ENCODE assay signal across 15 cellular contexts in the genomic region with DNA sequence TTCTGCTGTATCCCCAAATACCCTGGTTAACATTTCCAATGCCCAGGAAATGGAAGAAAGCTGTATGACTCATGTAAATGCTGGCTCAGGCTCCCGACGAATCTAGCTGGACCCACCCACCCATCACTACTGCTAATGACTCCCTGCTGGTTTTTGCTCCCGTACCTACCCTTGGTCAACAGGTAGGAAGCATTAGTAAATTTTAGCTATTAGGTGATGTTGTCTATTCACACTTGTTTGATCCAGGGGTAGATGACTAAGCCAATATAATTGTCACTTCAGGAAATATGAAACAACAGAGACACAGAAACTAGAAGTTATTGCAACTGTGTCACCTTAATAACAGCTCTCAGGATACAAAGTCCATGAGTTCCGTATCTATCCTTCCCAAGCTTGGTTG.
DNase-seq lines count a peak whose midpoint lies in the region; FAIRE-seq and TF ChIP-seq lines count a peak whose summit lies in the region.
"Had no signal": no experiment of that assay in that cellular context is flagged by ENCODE, and none has a peak within 500 bp of the region (broad histone marks: within the 10 kb centered on the region; RNA-seq: fewer than 3 reads in every experiment).

No MANE protein-coding gene starts in this region.

- H2AFZ ChIP-seq in ACC112 (ENCODE audit: low read length, unreplicated experiment) = no peak overlapping the region
- H2AFZ ChIP-seq in keratinocyte (ENCODE audit: control insufficient read depth, low read length) = no peak overlapping the region

- H3K4me3 Mint-ChIP-seq in activated naive CD8-positive, alpha-beta T cell treated with anti-CD3 and anti-CD28 coated beads for 36 hours = no peak overlapping the region
- H3K4me3 Mint-ChIP-seq: activated B cell treated with CpG ODN at 0.5 μM for 24 hours; activated CD8-positive, alpha-beta memory T cell treated with anti-CD3 and anti-CD28 coated beads, Interleukin-2, amount 10 ng/mL, durations not matched to agents 7 days and 5 days; activated naive CD4-positive, alpha-beta T cell treated with anti-CD3 and anti-CD28 coated beads, Interleukin-2, amount 10 ng/mL, durations not matched to agents 7 days and 5 days had no signal

- dilution Hi-C loops in keratinocyte (cut with MboI; ENCODE audit: extremely low pct_ligation_motif_present, low sequenced_read_pairs) = no loop called here

- TF ChIP-seq CTCF in astrocyte of the spinal cord (IDR thresholded peaks at IDR 0.05; ENCODE audit: low read depth, low read length) = no peak
- TF ChIP-seq CTCF in keratinocyte (optimal IDR thresholded peaks at IDR 0.05 in 1 of 3, IDR thresholded peaks at IDR 0.05 in 1 of 3, conservative IDR thresholded peaks at IDR 0.05 in 1 of 3; ENCODE audit: extremely low read depth in 1 of 3, insufficient read depth in 2 of 3, low read length in 3 of 3) = no peak
- TF ChIP-seq CTCF in sigmoid colon (IDR thresholded peaks at IDR 0.05) = no peak

- H3K4me3 ChIP-seq in ACC112 (ENCODE audit: low read depth, low read length) = 0 out of 2 replicates have a peak overlapping the region, but pooled peaks have one; percentile 2
- H3K4me3 ChIP-seq in astrocyte of the spinal cord (ENCODE audit: low read depth, low read length) = no peak overlapping the region
- H3K4me3 ChIP-seq in keratinocyte (ENCODE audit: control insufficient read depth in 2 of 3, extremely low read depth in 1 of 3, insufficient read depth in 2 of 3, low read depth in 1 of 3, low read length in 3 of 3) = no peak overlapping the region
- H3K4me3 ChIP-seq in sigmoid colon = no peak overlapping the region
- H3K4me3 ChIP-seq: HAP-1 had no signal

- peaks cover 10% of the 10 kb centered on the region for H3K27me3 Mint-ChIP-seq in activated naive CD8-positive, alpha-beta T cell treated with anti-CD3 and anti-CD28 coated beads for 36 hours

- no peak for TF ChIP-seq EP300 in sigmoid colon (IDR thresholded peaks at IDR 0.05)

- 12 to 58% methylated on average over 4 of the region's 4 CpGs for WGBS in sigmoid colon, 2 donors

- no peaks in the 10 kb centered on the region for H3K36me3 ChIP-seq in ACC112 (ENCODE audit: insufficient read depth, low read length)
- H3K36me3 ChIP-seq in keratinocyte (ENCODE audit: control insufficient read depth in 2 of 2, extremely low read depth in 1 of 2, insufficient read depth in 2 of 2, low read length in 2 of 2) = no peaks in the 10 kb centered on the region
- H3K36me3 ChIP-seq in sigmoid colon = no peaks in the 10 kb centered on the region
- H3K36me3 ChIP-seq: HAP-1 had no signal

- no peak for TF ChIP-seq POLR2A in sigmoid colon (IDR thresholded peaks at IDR 0.05)

- no peak overlapping the region for H3K9ac ChIP-seq in keratinocyte (ENCODE audit: control insufficient read depth, extremely low read depth, insufficient read depth, low read length)

- H3K36me3 Mint-ChIP-seq in activated naive CD8-positive, alpha-beta T cell treated with anti-CD3 and anti-CD28 coated beads for 36 hours = no peaks in the 10 kb centered on the region
- H3K36me3 Mint-ChIP-seq: activated CD8-positive, alpha-beta memory T cell treated with anti-CD3 and anti-CD28 coated beads, Interleukin-2, amount 10 ng/mL, durations not matched to agents 7 days and 5 days; activated naive CD4-positive, alpha-beta T cell treated with anti-CD3 and anti-CD28 coated beads, Interleukin-2, amount 10 ng/mL, durations not matched to agents 7 days and 5 days had no signal

- no peaks in the 10 kb centered on the region for H4K20me1 ChIP-seq in keratinocyte (ENCODE audit: control insufficient read depth, extremely low read depth, insufficient read depth, low read length)

- H3K27ac Mint-ChIP-seq in activated naive CD8-positive, alpha-beta T cell treated with anti-CD3 and anti-CD28 coated beads for 36 hours = no peak overlapping the region
- H3K27ac Mint-ChIP-seq: activated B cell treated with CpG ODN at 0.5 μM for 24 hours; activated CD8-positive, alpha-beta memory T cell treated with anti-CD3 and anti-CD28 coated beads, Interleukin-2, amount 10 ng/mL, durations not matched to agents 7 days and 5 days; activated naive CD4-positive, alpha-beta T cell treated with anti-CD3 and anti-CD28 coated beads, Interleukin-2, amount 10 ng/mL, durations not matched to agents 7 days and 5 days had no signal

- H3K9me3 ChIP-seq in keratinocyte (ENCODE audit: control insufficient read depth, low read depth, low read length) (no peaks in the 10 kb centered on the region), sigmoid colon (no peaks in the 10 kb centered on the region)
- H3K9me3 ChIP-seq: HAP-1 had no signal

- DNase-seq in HTR-8/SVneo (ENCODE audit: insufficient read length, low spot score) (peak; percentile 41), astrocyte of the spinal cord (ENCODE audit: low read depth, low spot score) (peak; percentile 40), keratinocyte (ENCODE audit: low read depth, low spot score) (no peak), sigmoid colon (no peak), NAMALWA (ENCODE audit: low spot score) (no peak)
- no peak for DNase-seq in activated naive CD8-positive, alpha-beta T cell treated with anti-CD3 and anti-CD28 coated beads for 36 hours
- no peak for DNase-seq in activated effector memory CD4-positive, alpha-beta T cell treated with anti-CD3 and anti-CD28 coated beads, Interleukin-2, amount 50 U/mL, for 16 hours
- DNase-seq: activated B cell treated with CpG ODN at 0.5 μM for 24 hours; activated CD8-positive, alpha-beta memory T cell treated with anti-CD3 and anti-CD28 coated beads, Interleukin-2, amount 10 ng/mL, durations not matched to agents 7 days and 5 days; activated naive CD4-positive, alpha-beta T cell treated with anti-CD3 and anti-CD28 coated beads, Interleukin-2, amount 10 ng/mL, durations not matched to agents 7 days and 5 days; DMS 273 treated with DMSO at 0.1 percent for 48 hours; erythroblast; NK-92 treated with Interleukin-12 subunit alpha and Interleukin-12 subunit beta, amount 100 ng/mL, for 24 hours had no signal

- H3K27me3 ChIP-seq in ACC112 (ENCODE audit: insufficient read depth, low read length) = no peaks in the 10 kb centered on the region
- no peaks in the 10 kb centered on the region for H3K27me3 ChIP-seq in keratinocyte (ENCODE audit: control insufficient read depth, extremely low read depth, insufficient read depth, low read length)
- no peaks in the 10 kb centered on the region for H3K27me3 ChIP-seq in sigmoid colon

- peaks cover 2% of the 10 kb centered on the region for H3K4me1 Mint-ChIP-seq in activated naive CD8-positive, alpha-beta T cell treated with anti-CD3 and anti-CD28 coated beads for 36 hours
- H3K4me1 Mint-ChIP-seq: activated B cell treated with CpG ODN at 0.5 μM for 24 hours; activated naive CD4-positive, alpha-beta T cell treated with anti-CD3 and anti-CD28 coated beads, Interleukin-2, amount 10 ng/mL, durations not matched to agents 7 days and 5 days had no signal

- intact Hi-C loops in sigmoid colon (cut with DNase I) = no loop called here

- no peaks in the 10 kb centered on the region for H3K9me1 ChIP-seq in keratinocyte (ENCODE audit: control insufficient read depth, extremely low read depth, insufficient read depth, low read length)

- peak; percentile 90 for FAIRE-seq in HTR-8/SVneo (lab: Jason Lieb, UNC)
- FAIRE-seq in keratinocyte (lab: Jason Lieb, UNC) = peak; percentile 51

- no peak overlapping the region for H3K4me2 ChIP-seq in keratinocyte (ENCODE audit: control insufficient read depth, extremely low read depth, insufficient read depth, low read depth, low read length)

- in situ Hi-C loops in astrocyte of the spinal cord (cut with HindIII; ENCODE audit: low sequenced_read_pairs) = no loop called here

- no peak overlapping the region for H3K27ac ChIP-seq in ACC112 (ENCODE audit: low read depth, low read length)
- H3K27ac ChIP-seq in keratinocyte (ENCODE audit: control insufficient read depth, insufficient read depth, low read length) = no peak overlapping the region
- H3K27ac ChIP-seq in sigmoid colon = no peak overlapping the region

- H3K79me2 ChIP-seq in ACC112 (ENCODE audit: control insufficient read depth, insufficient read depth, low read length, unreplicated experiment) (peaks cover 33% of the 10 kb centered on the region), keratinocyte (ENCODE audit: control insufficient read depth, insufficient read depth, low read length) (no peaks in the 10 kb centered on the region)

- no peaks in the 10 kb centered on the region for H3K9me3 Mint-ChIP-seq in activated naive CD8-positive, alpha-beta T cell treated with anti-CD3 and anti-CD28 coated beads for 36 hours
- H3K9me3 Mint-ChIP-seq: activated B cell treated with CpG ODN at 0.5 μM for 24 hours; activated naive CD4-positive, alpha-beta T cell treated with anti-CD3 and anti-CD28 coated beads, Interleukin-2, amount 10 ng/mL, durations not matched to agents 7 days and 5 days had no signal

- H3K4me1 ChIP-seq in ACC112 (ENCODE audit: control insufficient read depth, insufficient read depth, low read length, unreplicated experiment) (peaks cover 63% of the 10 kb centered on the region), keratinocyte (ENCODE audit: control insufficient read depth, extremely low read depth, insufficient read depth, low read length) (peaks cover 21% of the 10 kb centered on the region), sigmoid colon (peaks cover 0 to 14% (median 6%) of the 10 kb centered on the region in 4 donors)

Comparison
In these comparisons a context has a peak if more than half of its experiments do, and no peak if none do; other contexts are left out.
1. DNase-seq: peak in HTR-8/SVneo (single experiment) and astrocyte of the spinal cord (single experiment); none in keratinocyte (single experiment), activated naive CD8-positive, alpha-beta T cell treated with anti-CD3 and anti-CD28 coated beads for 36 hours (single experiment), sigmoid colon (single experiment), NAMALWA (single experiment) and activated effector memory CD4-positive, alpha-beta T cell treated with anti-CD3 and anti-CD28 coated beads, Interleukin-2, amount 50 U/mL, for 16 hours (single experiment).